ENCODE assay signal across 29 cellular contexts in genomic region chr2:220270506-220271070, GRCh38.
DNase-seq lines count a peak whose midpoint lies in the region; ATAC-seq and TF ChIP-seq lines count a peak whose summit lies in the region.
"Had no signal": no experiment of that assay in that cellular context is flagged by ENCODE, and none has a peak within 500 bp of the region (broad histone marks: within the 10 kb centered on the region; RNA-seq: fewer than 3 reads in every experiment).

No MANE protein-coding gene starts in this region.

- H3K9me3 Mint-ChIP-seq in type B pancreatic cell: no peaks in the 10 kb centered on the region
- H3K9me3 Mint-ChIP-seq: CD8-positive, alpha-beta T cell had no signal

- H4K20me1 ChIP-seq in hepatocyte (ENCODE audit: insufficient read depth, poor library complexity, severe bottlenecking): no peaks in the 10 kb centered on the region

- no peaks in the 10 kb centered on the region for H3K36me3 ChIP-seq in hepatocyte (replicated peaks; ENCODE audit: insufficient read depth, low read depth)
- H3K36me3 ChIP-seq: esophagus muscularis mucosa had no signal

- H3K27me3 ChIP-seq in hepatocyte: no peaks in the 10 kb centered on the region
- H3K27me3 ChIP-seq: esophagus muscularis mucosa, testis had no signal

- H3K4me1 Mint-ChIP-seq in type B pancreatic cell (ENCODE audit: unreplicated experiment): peaks cover 15% of the 10 kb centered on the region
- H3K4me1 Mint-ChIP-seq: naive thymus-derived CD4-positive, alpha-beta T cell had no signal

- no peak overlapping the region for H2AFZ ChIP-seq in hepatocyte

- DNase-seq in NCI-H345 (lab: John Stamatoyannopoulos, UW) (peak; percentile 2), NCI-H345 treated with DMSO at 0.1 percent for 48 hours (lab: John Stamatoyannopoulos, UW; ENCODE audit: unreplicated experiment) (no peak), NCI-H748 (lab: John Stamatoyannopoulos, UW; ENCODE audit: unreplicated experiment) (peak; percentile 62), hepatocyte (ENCODE audit: low spot score) (no peak), type B pancreatic cell (ENCODE audit: extremely low spot score, unreplicated experiment) (no peak), NCI-H2227 (lab: John Stamatoyannopoulos, UW; ENCODE audit: unreplicated experiment) (no peak), T-helper 1 cell (no peak)
- DNase-seq: activated CD4-positive, alpha-beta T cell treated with anti-CD3 and anti-CD28 coated beads for 4 hours; activated effector memory CD4-positive, alpha-beta T cell treated with Interleukin-2 at 50 U/mL for 16 hours; activated T-cell treated with anti-CD3 and anti-CD28 coated beads for 4 hours; aorta; CD8-positive, alpha-beta T cell; effector memory CD8-positive, alpha-beta T cell; foreskin melanocyte; GDM1; left ventricle myocardium superior; midbrain; naive thymus-derived CD4-positive, alpha-beta T cell; NCI-H187; NCI-H226; nucleus accumbens; stimulated activated naive CD8-positive, alpha-beta T cell treated with anti-CD3 and anti-CD28 coated beads, Interleukin-15, Interleukin-2, amounts not matched to agents 100 U/mL and 50 U/mL, for 24 hours; testis had no signal

- no peaks in the 10 kb centered on the region for H3K79me2 ChIP-seq in hepatocyte

- no peak overlapping the region for H3K27ac Mint-ChIP-seq in type B pancreatic cell
- H3K27ac Mint-ChIP-seq: activated naive CD8-positive, alpha-beta T cell; CD8-positive, alpha-beta T cell; effector memory CD8-positive, alpha-beta T cell; naive thymus-derived CD4-positive, alpha-beta T cell had no signal

- no peak overlapping the region for H3K4me2 ChIP-seq in hepatocyte
- H3K4me2 ChIP-seq: KMS-11 had no signal

- no peak overlapping the region for H3K4me3 ChIP-seq in hepatocyte
- H3K4me3 ChIP-seq: coronary artery, esophagus muscularis mucosa, testis had no signal

- no peaks in the 10 kb centered on the region for H3K27me3 Mint-ChIP-seq in type B pancreatic cell
- H3K27me3 Mint-ChIP-seq: activated naive CD8-positive, alpha-beta T cell; effector memory CD8-positive, alpha-beta T cell; naive thymus-derived CD4-positive, alpha-beta T cell had no signal

- peak overlapping the region; percentile 26 for H3K27ac ChIP-seq in hepatocyte
- H3K27ac ChIP-seq: coronary artery, esophagus muscularis mucosa, KMS-11, testis had no signal

- TF ChIP-seq CTCF in hepatocyte (IDR thresholded peaks at IDR 0.05; ENCODE audit: poor library complexity) (no peak), type B pancreatic cell (conservative IDR thresholded peaks at IDR 0.05) (no peak)

- peak overlapping the region; percentile 39 for H3K4me3 Mint-ChIP-seq in type B pancreatic cell
- H3K4me3 Mint-ChIP-seq: activated naive CD8-positive, alpha-beta T cell; CD8-positive, alpha-beta T cell; effector memory CD8-positive, alpha-beta T cell; naive thymus-derived CD4-positive, alpha-beta T cell had no signal

- no peaks in the 10 kb centered on the region for H3K36me3 Mint-ChIP-seq in type B pancreatic cell
- H3K36me3 Mint-ChIP-seq: activated naive CD8-positive, alpha-beta T cell; CD8-positive, alpha-beta T cell; naive thymus-derived CD4-positive, alpha-beta T cell had no signal

- no peak for ATAC-seq in HG03565 (IDR thresholded peaks at IDR 0.05; ENCODE audit: unreplicated experiment)
- ATAC-seq: CD8-positive, alpha-beta T cell; effector memory CD8-positive, alpha-beta T cell; left ventricle myocardium superior; naive thymus-derived CD4-positive, alpha-beta T cell; Right ventricle myocardium inferior; stimulated activated naive CD8-positive, alpha-beta T cell treated with anti-CD3 and anti-CD28 coated beads, Interleukin-15, Interleukin-2, amounts not matched to agents 100 U/mL and 50 U/mL, for 24 hours had no signal

- H3K9me3 ChIP-seq in hepatocyte (ENCODE audit: low read depth): no peaks in the 10 kb centered on the region
- H3K9me3 ChIP-seq: esophagus muscularis mucosa, testis had no signal

- peaks cover 7% of the 10 kb centered on the region for H3K4me1 ChIP-seq in hepatocyte (ENCODE audit: insufficient read depth)
- H3K4me1 ChIP-seq: testis had no signal

- no peaks in the 10 kb centered on the region for H3K9me2 ChIP-seq in hepatocyte (replicated peaks; ENCODE audit: insufficient read depth)

- WGBS in hepatocyte (ENCODE audit: low lambda C conversion rate, missing lambda C conversion rate): 13% methylated on average over 1 of the region's 1 CpG

Comparison
In these comparisons a context has a peak if more than half of its experiments do, and no peak if none do; other contexts are left out.
1. DNase-seq: peak in NCI-H345 (single experiment) and NCI-H748 (single experiment); none in NCI-H345 treated with DMSO at 0.1 percent for 48 hours (single experiment), hepatocyte (single experiment), type B pancreatic cell (single experiment), NCI-H2227 (single experiment) and T-helper 1 cell (0 of 5).